ENCODE assay signal across 1 cellular context in the genomic region with DNA sequence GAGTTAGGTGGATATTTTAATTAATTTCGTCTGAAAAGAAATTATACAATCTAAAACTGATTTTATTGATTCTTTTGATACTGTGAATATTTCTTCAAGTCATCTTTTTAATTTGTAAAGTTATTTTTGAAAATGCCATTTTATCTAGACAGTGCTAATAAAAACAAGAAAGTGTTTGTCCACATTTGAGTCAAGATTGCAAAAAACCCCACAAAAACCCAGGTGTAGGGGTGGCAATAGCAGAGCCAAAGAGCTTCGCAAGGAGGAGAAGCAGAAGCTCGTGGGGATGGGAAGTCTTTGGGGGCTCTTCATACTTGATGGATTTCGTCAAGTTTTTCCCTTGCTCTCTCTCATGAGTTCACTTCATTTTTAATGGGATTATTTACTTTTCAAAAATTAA.
TF ChIP-seq lines count a peak whose summit lies in the region.

No MANE protein-coding gene starts in this region.

TF ChIP-seq in GM12878, 131 proteins besides CTCF, POLR2A, EP300 and RAD21:
- TF ChIP-seq SUPT20H (IDR thresholded peaks at IDR 0.05; ENCODE audit: borderline replicate concordance, control insufficient read depth, low read depth, low read length) (no peak), EZH2 (IDR thresholded peaks at IDR 0.05; ENCODE audit: borderline replicate concordance, control insufficient read depth, low read depth, low read length) (no peak), NFIC (IDR thresholded peaks at IDR 0.05; ENCODE audit: low read depth, low read length) (peak; percentile 35; the same call in 1 of the 2 replicates), SREBF1 (IDR thresholded peaks at IDR 0.05; ENCODE audit: low read length) (no peak), YY1 (IDR thresholded peaks at IDR 0.05; ENCODE audit: low read depth, low read length) (no peak), DPF2 (IDR thresholded peaks at IDR 0.05) (no peak), JUNB (IDR thresholded peaks at IDR 0.05) (peak; percentile 66)
- TF ChIP-seq, protein P1, sequence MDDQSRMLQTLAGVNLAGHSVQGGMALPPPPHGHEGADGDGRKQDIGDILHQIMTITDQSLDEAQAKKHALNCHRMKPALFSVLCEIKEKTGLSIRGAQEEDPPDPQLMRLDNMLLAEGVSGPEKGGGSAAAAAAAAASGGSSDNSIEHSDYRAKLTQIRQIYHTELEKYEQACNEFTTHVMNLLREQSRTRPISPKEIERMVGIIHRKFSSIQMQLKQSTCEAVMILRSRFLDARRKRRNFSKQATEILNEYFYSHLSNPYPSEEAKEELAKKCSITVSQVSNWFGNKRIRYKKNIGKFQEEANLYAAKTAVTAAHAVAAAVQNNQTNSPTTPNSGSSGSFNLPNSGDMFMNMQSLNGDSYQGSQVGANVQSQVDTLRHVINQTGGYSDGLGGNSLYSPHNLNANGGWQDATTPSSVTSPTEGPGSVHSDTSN (IDR thresholded peaks at IDR 0.05; ENCODE audit: insufficient replicate concordance, low read depth, low read length) = no peak
